ENCODE assay signal across 8 cellular contexts in genomic region chr11:121656333-121657090, GRCh38.
A peak's percentile ranks its signal among the peaks of the same experiment; 100 is the strongest.
DNase-seq lines count a peak whose midpoint lies in the region; ATAC-seq and TF ChIP-seq lines count a peak whose summit lies in the region.

No MANE protein-coding gene starts in this region.

- H3K4me3 ChIP-seq in WI38 (ENCODE audit: low read depth, low read length) = peak overlapping the region; percentile 45
- peak overlapping the region; percentile 49 for H3K4me3 ChIP-seq in skeletal muscle cell (ENCODE audit: low read depth, low read length)

- ATAC-seq in Right ventricle myocardium superior (ENCODE audit: poor library complexity) = peak; percentile 12

- TF ChIP-seq CTCF in WI38 (IDR thresholded peaks at IDR 0.05; ENCODE audit: low read depth, low read length) = no peak

- DNase-seq in GM03348 (ENCODE audit: low spot score) = peak; percentile 17
- no peak for DNase-seq in Right ventricle myocardium superior
- no peak for DNase-seq in skeletal muscle cell (ENCODE audit: low read depth)
- no peak for DNase-seq in AML-193 (lab: John Stamatoyannopoulos, UW)
- no peak for DNase-seq in NCI-H1048 (lab: John Stamatoyannopoulos, UW)
- no peak for DNase-seq in posterior vena cava (ENCODE audit: low spot score)
- no peak for DNase-seq in HK-2 (ENCODE audit: unreplicated experiment)

- intact Hi-C loops in Right ventricle myocardium superior (cut with DNase I) (loop anchor here (2.0 to 10.0 kb wide), 4 partner anchors 368 to 851 kb away; no protein-coding TSS in a partner anchor), posterior vena cava (cut with DNase I) (loop anchor here (5.0 to 10.0 kb wide), 3 partner anchors 446 to 546 kb away; no protein-coding TSS in a partner anchor)
